1 cellular context compared by ENCODE assay signal in the genomic region with DNA sequence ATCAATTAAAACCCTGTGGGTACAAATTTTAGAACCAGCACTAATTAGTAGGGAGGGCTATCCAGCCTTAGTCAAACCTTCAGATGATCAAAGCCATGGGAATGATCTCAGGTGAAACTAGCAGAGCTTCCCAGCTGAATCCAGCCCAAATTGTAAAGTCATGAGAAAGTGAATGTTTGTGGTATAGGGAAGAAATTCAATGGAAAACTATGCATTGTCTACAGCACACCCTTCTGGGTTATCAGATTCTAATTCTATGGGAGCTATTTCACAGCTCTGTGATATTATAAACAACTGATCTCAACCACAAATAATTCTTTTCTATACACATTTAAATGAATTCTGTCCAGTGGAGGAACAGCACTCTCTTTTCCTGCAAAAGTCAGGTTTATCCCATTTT.
TF ChIP-seq lines count a peak whose summit lies in the region.

No MANE protein-coding gene starts in this region.

TF ChIP-seq in IMR-90, 13 proteins besides CTCF, POLR2A, EP300 and RAD21 (continued from another document):
- TF ChIP-seq CHD1 (IDR thresholded peaks at IDR 0.05; ENCODE audit: low read depth, low read length) (no peak), BHLHE40 (IDR thresholded peaks at IDR 0.05; ENCODE audit: low read depth, low read length) (no peak)
